8 cellular contexts compared by ENCODE assay signal in genomic region chrX:40106677-40107290, GRCh38. TPM values are rescaled to one million over a fixed set of nuclear protein-coding genes. Genes with fewer than 3 reads are reported as not detected.
DNase-seq lines count a peak whose midpoint lies in the region; ATAC-seq and TF ChIP-seq lines count a peak whose summit lies in the region.

No MANE protein-coding gene starts in this region.

- peaks cover 49 to 73% (median 69%) of the 10 kb centered on the region in 11 experiments for H3K9me3 ChIP-seq in BLaER1 treated with 17β-estradiol and CSF1 and Interleukin-3, amounts not matched to agents 10 nM and 100 nM (replicated peaks in 1 of 11)

- H3K27ac Mint-ChIP-seq in IgD-negative memory B cell (peak overlapping the region in 2 of 3 donors; percentile 50 to 92), chondrocyte (ENCODE audit: unreplicated experiment) (peak overlapping the region; percentile 36), nephron (peak overlapping the region; percentile 82 to 95 (median 89))

- peaks cover 0 to 11% (median 0%) of the 10 kb centered on the region in 11 experiments; a peak in 4 of 22 replicates for H3K36me3 ChIP-seq in BLaER1 treated with 17β-estradiol and CSF1 and Interleukin-3, amounts not matched to agents 10 nM and 100 nM

- peak overlapping the region in 9 of 10 experiments; percentile 48 to 69 (median 60); a peak in 19 of 20 replicates for H3K4me3 ChIP-seq in BLaER1 treated with 17β-estradiol and CSF1 and Interleukin-3, amounts not matched to agents 10 nM and 100 nM

- H4K20me1 ChIP-seq in BLaER1 treated with 17β-estradiol and CSF1 and Interleukin-3, amounts not matched to agents 10 nM and 100 nM = peaks cover 5 to 90% (median 82%) of the 10 kb centered on the region in 11 experiments; a peak in 20 of 22 replicates

- H3K27ac ChIP-seq in BLaER1 treated with 17β-estradiol and CSF1 and Interleukin-3, amounts not matched to agents 10 nM and 100 nM = peak overlapping the region in 10 of 11 experiments; percentile 24 to 87 (median 78); a peak in 20 of 22 replicates

- peak overlapping the region; percentile 54 to 84 (median 78); a peak in 20 of 22 replicates for H3K9ac ChIP-seq in BLaER1 treated with 17β-estradiol and CSF1 and Interleukin-3, amounts not matched to agents 10 nM and 100 nM

- DNase-seq in chondrocyte (ENCODE audit: low spot score) (no peak), HuH-7.5 (ENCODE audit: low spot score) (no peak), NOMO-1 treated with dmso at 0.1 percent for 144 hours (lab: John Stamatoyannopoulos, UW; ENCODE audit: unreplicated experiment) (no peak), NCI-H2171 treated with DMSO at 0.1 percent for 48 hours (lab: John Stamatoyannopoulos, UW) (no peak)

- H3K27me3 ChIP-seq in BLaER1 treated with 17β-estradiol and CSF1 and Interleukin-3, amounts not matched to agents 10 nM and 100 nM = peaks cover 0 to 21% (median 6%) of the 10 kb centered on the region in 11 experiments; a peak in 12 of 22 replicates

- H3K4me2 ChIP-seq in BLaER1 treated with 17β-estradiol and CSF1 and Interleukin-3, amounts not matched to agents 10 nM and 100 nM = peak overlapping the region; percentile 77 to 95 (median 90)

- peaks cover 46 to 87% (median 75%) of the 10 kb centered on the region in 10 experiments for H3K4me1 ChIP-seq in BLaER1 treated with 17β-estradiol and CSF1 and Interleukin-3, amounts not matched to agents 10 nM and 100 nM

- no peak for ATAC-seq in GM21381 (IDR thresholded peaks at IDR 0.05; ENCODE audit: unreplicated experiment)

- H3K9me3 Mint-ChIP-seq in IgD-negative memory B cell = peaks cover 0 to 1% (median 0%) of the 10 kb centered on the region in 3 donors
- H3K9me3 Mint-ChIP-seq in chondrocyte (ENCODE audit: low read depth) = no peaks in the 10 kb centered on the region
- H3K9me3 Mint-ChIP-seq in nephron = no peaks in the 10 kb centered on the region

- H3K4me1 Mint-ChIP-seq in IgD-negative memory B cell (peaks cover 6 to 13% (median 7%) of the 10 kb centered on the region in 3 donors), chondrocyte (ENCODE audit: low read depth) (peaks cover 15% of the 10 kb centered on the region), nephron (peaks cover 29% of the 10 kb centered on the region)

- H3K36me3 Mint-ChIP-seq in IgD-negative memory B cell (no peaks in the 10 kb centered on the region), chondrocyte (ENCODE audit: low read depth) (no peaks in the 10 kb centered on the region), nephron (ENCODE audit: low read depth) (no peaks in the 10 kb centered on the region)

- H3K4me3 Mint-ChIP-seq in IgD-negative memory B cell (peak overlapping the region; percentile 84 to 94 (median 91)), chondrocyte (ENCODE audit: unreplicated experiment) (peak overlapping the region; percentile 61), nephron (peak overlapping the region; percentile 81 to 88 (median 87))

- TF ChIP-seq CTCF in chondrocyte (IDR thresholded peaks at IDR 0.05) (no peak), nephron (IDR thresholded peaks at IDR 0.05; ENCODE audit: unreplicated experiment in 3 of 3) (no peak)

- H3K27me3 Mint-ChIP-seq in IgD-negative memory B cell (peaks cover 9% of the 10 kb centered on the region), chondrocyte (ENCODE audit: low read depth) (no peaks in the 10 kb centered on the region), nephron (ENCODE audit: low read depth) (peaks cover 17% of the 10 kb centered on the region)

RNA-seq across cellular contexts. Expression of gene BCOR, which starts 9.0 kb away (rescaled TPM):
- 10.2 TPM for polyA plus RNA-seq in IgD-negative memory B cell
- total RNA-seq in chondrocyte = 10.8 to 19.0 TPM (median 11.0 TPM) in 3 replicates

Comparison
In these comparisons a context has a peak if more than half of its experiments do, and no peak if none do; other contexts are left out.
1. H3K27ac Mint-ChIP-seq: peak in every context shown above with its lines; median percentile 89 in nephron; 71 in IgD-negative memory B cell; 36 in chondrocyte.